In genomic region chr5:82163459-82164108, GRCh38 we compare ENCODE assay signal across 12 cellular contexts.
DNase-seq lines count a peak whose midpoint lies in the region; ATAC-seq, FAIRE-seq and TF ChIP-seq lines count a peak whose summit lies in the region.
"Had no signal": no experiment of that assay in that cellular context is flagged by ENCODE, and none has a peak within 500 bp of the region (broad histone marks: within the 10 kb centered on the region; RNA-seq: fewer than 3 reads in every experiment).

No MANE protein-coding gene starts in this region.

- H3K9me3 ChIP-seq in breast epithelium = no peaks in the 10 kb centered on the region
- H3K9me3 ChIP-seq in transverse colon = no peaks in the 10 kb centered on the region

- FAIRE-seq in islet of Langerhans (lab: Jason Lieb, UNC) = peak; percentile 71

- no peaks in the 10 kb centered on the region for H3K27me3 Mint-ChIP-seq in activated T-cell treated with anti-CD3 and anti-CD28 coated beads, Interleukin-2, amount 50 U/mL, for 24 hours
- H3K27me3 Mint-ChIP-seq: IgD-negative memory B cell had no signal

- H3K36me3 Mint-ChIP-seq in activated T-cell treated with anti-CD3 and anti-CD28 coated beads, Interleukin-2, amount 50 U/mL, for 24 hours (ENCODE audit: low read depth) = no peaks in the 10 kb centered on the region
- H3K36me3 Mint-ChIP-seq: IgD-negative memory B cell had no signal

- no peak overlapping the region for H3K4me3 Mint-ChIP-seq in activated T-cell treated with anti-CD3 and anti-CD28 coated beads, Interleukin-2, amount 50 U/mL, for 24 hours
- H3K4me3 Mint-ChIP-seq: IgD-negative memory B cell had no signal

- intact Hi-C loops in breast epithelium (cut with DNase I; ENCODE audit: low total_unique reads) (loop anchor here (10.0 kb wide), 1 partner anchor 659 kb away; no protein-coding TSS in a partner anchor), transverse colon (cut with DNase I; ENCODE audit: low total_unique reads) (loop anchor here (5.0 kb wide), 1 partner anchor 306 kb away; no protein-coding TSS in a partner anchor)

- H3K9me3 Mint-ChIP-seq in activated T-cell treated with anti-CD3 and anti-CD28 coated beads, Interleukin-2, amount 50 U/mL, for 24 hours = no peaks in the 10 kb centered on the region
- H3K9me3 Mint-ChIP-seq: IgD-negative memory B cell had no signal

- peaks cover 18% of the 10 kb centered on the region for H3K4me1 Mint-ChIP-seq in activated T-cell treated with anti-CD3 and anti-CD28 coated beads, Interleukin-2, amount 50 U/mL, for 24 hours (ENCODE audit: low read depth)

- no peak for TF ChIP-seq CTCF in breast epithelium (IDR thresholded peaks at IDR 0.05)
- no peak for TF ChIP-seq CTCF in transverse colon (IDR thresholded peaks at IDR 0.05)

- no peak for ATAC-seq in GM18858 (IDR thresholded peaks at IDR 0.05; ENCODE audit: unreplicated experiment)

- H3K27ac ChIP-seq in breast epithelium (peak overlapping the region; percentile 43 to 48), transverse colon (peak overlapping the region in 3 of 4 donors; percentile 6 to 51 (median 45))

- TF ChIP-seq POLR2A in breast epithelium (IDR thresholded peaks at IDR 0.05) = no peak
- no peak for TF ChIP-seq POLR2A in transverse colon (IDR thresholded peaks at IDR 0.05)

- DNase-seq in HT-29 (ENCODE audit: low spot score) = peak; percentile 7
- no peak for DNase-seq in breast epithelium (ENCODE audit: low spot score in 2 of 2)
- DNase-seq in transverse colon = no peak
- no peak for DNase-seq in activated naive CD4-positive, alpha-beta T cell (lab: John Stamatoyannopoulos, UW)
- DNase-seq in activated T-cell treated with anti-CD3 and anti-CD28 coated beads, Interleukin-2, amount 50 U/mL, for 24 hours = no peak
- DNase-seq: amniotic stem cell, NCI-H2029, retina, SIG-M5 had no signal

- no peak overlapping the region for H3K4me3 ChIP-seq in breast epithelium
- no peak overlapping the region for H3K4me3 ChIP-seq in transverse colon

- no peak for TF ChIP-seq EP300 in transverse colon (IDR thresholded peaks at IDR 0.05; ENCODE audit: low read depth)

- in situ Hi-C loops in transverse colon (cut with MboI; ENCODE audit: low pct_ligation_motif_present in 1 of 4, low pct_unique_long_range_greater_than_20kb in 1 of 4, low sequenced_read_pairs in 3 of 4) = loop anchor here in 2 of 4 donors (10.0 to 25.0 kb wide), 3 partner anchors 309 to 651 kb away; no protein-coding TSS in a partner anchor

- H3K36me3 ChIP-seq in breast epithelium = no peaks in the 10 kb centered on the region
- no peaks in the 10 kb centered on the region for H3K36me3 ChIP-seq in transverse colon

- no peaks in the 10 kb centered on the region for H3K4me1 ChIP-seq in breast epithelium
- peaks cover 4 to 26% (median 8%) of the 10 kb centered on the region in 4 donors for H3K4me1 ChIP-seq in transverse colon

- no peak overlapping the region for H3K27ac Mint-ChIP-seq in activated T-cell treated with anti-CD3 and anti-CD28 coated beads, Interleukin-2, amount 50 U/mL, for 24 hours

- H3K27me3 ChIP-seq in breast epithelium = no peaks in the 10 kb centered on the region
- H3K27me3 ChIP-seq in transverse colon = no peaks in the 10 kb centered on the region
